10 cellular contexts compared by ENCODE assay signal in genomic region chr7:113113912-113114311, GRCh38. TPM values are rescaled to one million over a fixed set of nuclear protein-coding genes. Genes with fewer than 3 reads are reported as not detected.
A peak's percentile ranks its signal among the peaks of the same experiment; 100 is the strongest.
DNase-seq lines count a peak whose midpoint lies in the region; ATAC-seq and TF ChIP-seq lines count a peak whose summit lies in the region.
"Had no signal": no experiment of that assay in that cellular context is flagged by ENCODE, and none has a peak within 500 bp of the region (broad histone marks: within the 10 kb centered on the region; RNA-seq: fewer than 3 reads in every experiment).

No MANE protein-coding gene starts in this region.

- peak; percentile 29 for ATAC-seq in GM18502 (IDR thresholded peaks at IDR 0.05; ENCODE audit: poor library complexity, unreplicated experiment)
- no peak for ATAC-seq in CD4-positive, alpha-beta T cell (ENCODE audit: poor library complexity)

- DNase-seq in H4 (ENCODE audit: low spot score) (peak; percentile 9), islet precursor cell (peak; percentile 67), immature natural killer cell (no peak), glutamatergic neuron (no peak)
- DNase-seq in activated effector memory CD4-positive, alpha-beta T cell treated with Interleukin-2 at 50 U/mL for 16 hours: no peak
- no peak for DNase-seq in CD4-positive, alpha-beta T cell
- DNase-seq: KG1 had no signal

- peaks cover 23% of the 10 kb centered on the region for H3K36me3 Mint-ChIP-seq in CD4-positive, alpha-beta T cell (ENCODE audit: low read depth)
- H3K36me3 Mint-ChIP-seq in immature natural killer cell: peaks cover 0 to 11% (median 7%) of the 10 kb centered on the region in 3 donors
- H3K36me3 Mint-ChIP-seq in glutamatergic neuron (ENCODE audit: unreplicated experiment): no peaks in the 10 kb centered on the region

- no peaks in the 10 kb centered on the region for H3K9me3 ChIP-seq in OCI-LY1 (ENCODE audit: low read length)
- H3K9me3 ChIP-seq in CD4-positive, alpha-beta T cell (ENCODE audit: control insufficient read depth, low read length): no peaks in the 10 kb centered on the region
- H3K9me3 ChIP-seq: thoracic aorta had no signal

- TF ChIP-seq CTCF in OCI-LY1 (IDR thresholded peaks at IDR 0.05; ENCODE audit: low read length) (peak; percentile 84), glutamatergic neuron (IDR thresholded peaks at IDR 0.05; ENCODE audit: partially characterized antibody, unreplicated experiment) (no peak)
- no peak for TF ChIP-seq CTCF in CD4-positive, alpha-beta T cell (IDR thresholded peaks at IDR 0.05)

- no peaks in the 10 kb centered on the region for H3K36me3 ChIP-seq in OCI-LY1 (ENCODE audit: insufficient read depth, low read length)
- H3K36me3 ChIP-seq: thoracic aorta had no signal

- H3K27me3 ChIP-seq in OCI-LY1 (ENCODE audit: insufficient read depth, low read length): no peaks in the 10 kb centered on the region
- H3K27me3 ChIP-seq in CD4-positive, alpha-beta T cell (ENCODE audit: control insufficient read depth, insufficient read depth, low read length): no peaks in the 10 kb centered on the region

- H3K4me1 Mint-ChIP-seq in CD4-positive, alpha-beta T cell (ENCODE audit: low read depth): peaks cover 16% of the 10 kb centered on the region
- H3K4me1 Mint-ChIP-seq in immature natural killer cell (peaks cover 14 to 18% of the 10 kb centered on the region in 2 donors), glutamatergic neuron (ENCODE audit: low read depth, unreplicated experiment) (peaks cover 5% of the 10 kb centered on the region)

- no peak overlapping the region for H3K9ac ChIP-seq in OCI-LY1 (ENCODE audit: low read length)

- H3K9me3 Mint-ChIP-seq in CD4-positive, alpha-beta T cell: no peaks in the 10 kb centered on the region
- H3K9me3 Mint-ChIP-seq in immature natural killer cell (no peaks in the 10 kb centered on the region), glutamatergic neuron (ENCODE audit: unreplicated experiment) (peaks cover 1% of the 10 kb centered on the region)

- no peaks in the 10 kb centered on the region for H3K9me2 ChIP-seq in OCI-LY1 (ENCODE audit: low read depth, low read length)

- H3F3A ChIP-seq in OCI-LY1 (ENCODE audit: insufficient read depth, low read length): no peaks in the 10 kb centered on the region

- H3K4me3 Mint-ChIP-seq in CD4-positive, alpha-beta T cell: no peak overlapping the region
- H3K4me3 Mint-ChIP-seq in immature natural killer cell (no peak overlapping the region), glutamatergic neuron (ENCODE audit: unreplicated experiment) (no peak overlapping the region)

- H4K20me1 ChIP-seq in OCI-LY1 (ENCODE audit: insufficient read depth, low read length): no peaks in the 10 kb centered on the region

- no peaks in the 10 kb centered on the region for H3K79me2 ChIP-seq in OCI-LY1 (ENCODE audit: insufficient read depth, low read length)

- no peak overlapping the region for H3K27ac ChIP-seq in OCI-LY1 (ENCODE audit: low read depth, low read length, poor library complexity, severe bottlenecking)
- H3K27ac ChIP-seq in CD4-positive, alpha-beta T cell (ENCODE audit: low read depth, low read length): no peak overlapping the region
- H3K27ac ChIP-seq: thoracic aorta had no signal

- H3K4me2 ChIP-seq in OCI-LY1 (ENCODE audit: low read length): no peak overlapping the region

- no peak overlapping the region for H2AFZ ChIP-seq in OCI-LY1 (ENCODE audit: low read length)

- no peaks in the 10 kb centered on the region for H3K27me3 Mint-ChIP-seq in CD4-positive, alpha-beta T cell
- peaks cover 0 to 7% (median 7%) of the 10 kb centered on the region in 3 donors for H3K27me3 Mint-ChIP-seq in immature natural killer cell (ENCODE audit: low read depth in 3 of 3)
- H3K27me3 Mint-ChIP-seq in glutamatergic neuron (ENCODE audit: unreplicated experiment): no peaks in the 10 kb centered on the region

- H3K4me1 ChIP-seq in OCI-LY1 (ENCODE audit: insufficient read depth, low read length, severe bottlenecking): peaks cover 12% of the 10 kb centered on the region

- no peak overlapping the region for H3K4me3 ChIP-seq in OCI-LY1 (ENCODE audit: low read depth, low read length, poor library complexity, severe bottlenecking)
- H3K4me3 ChIP-seq: thoracic aorta had no signal

- POLR2A ChIA-PET in CD4-positive, alpha-beta T cell (lab: Charles Lee): no interaction called here

- CTCF ChIA-PET in CD4-positive, alpha-beta T cell (lab: Charles Lee): no interaction called here

- intact Hi-C loops in CD4-positive, alpha-beta T cell (cut with DNase I, micrococcal nuclease): loop anchor here in 1 of 2 experiments (10.0 kb wide), 1 partner anchor 719 kb away; no protein-coding TSS in a partner anchor

- H3K27ac Mint-ChIP-seq in CD4-positive, alpha-beta T cell: no peak overlapping the region
- H3K27ac Mint-ChIP-seq in immature natural killer cell (no peak overlapping the region), glutamatergic neuron (ENCODE audit: unreplicated experiment) (no peak overlapping the region)

RNA-seq across cellular contexts. Expression of gene SMIM30, which starts 4.4 kb away (rescaled TPM):
- total RNA-seq in H4 (2014; rRNA removed; shearing (Covaris generic)): 131 and 137 TPM in 2 replicates
- 1 to 10 TPM; 2.7 to 3.5 TPM for total RNA-seq in CD4-positive, alpha-beta T cell
- polyA plus RNA-seq in immature natural killer cell: 10 to 100 TPM; 30.7 to 43.2 (median 34.9) TPM
- total RNA-seq in glutamatergic neuron (ENCODE audit: unreplicated experiment): 16.0 TPM

RNA-seq across cellular contexts. Expression of gene GPR85, which starts 27.3 kb away (rescaled TPM):
- 2.4 and 2.7 TPM in 2 replicates for total RNA-seq in H4 (2014; rRNA removed; shearing (Covaris generic))
- total RNA-seq in CD4-positive, alpha-beta T cell: not detected
- polyA plus RNA-seq in immature natural killer cell: not detected
- 3.4 TPM for total RNA-seq in glutamatergic neuron (ENCODE audit: unreplicated experiment)

Comparison
In these comparisons a context has a peak if more than half of its experiments do, and no peak if none do; other contexts are left out.
1. DNase-seq: peak in H4 (single experiment) and islet precursor cell (single experiment); none in activated effector memory CD4-positive, alpha-beta T cell treated with Interleukin-2 at 50 U/mL for 16 hours (single experiment), CD4-positive, alpha-beta T cell (0 of 10), immature natural killer cell (0 of 3) and glutamatergic neuron (single experiment).